ENCODE assay signal across 1 cellular context in genomic region chr12:121530600-121531355, GRCh38.
TF ChIP-seq lines count a peak whose summit lies in the region.

No MANE protein-coding gene starts in this region.

TF ChIP-seq in SK-N-SH treated with all-trans-retinoic acid at 6 μM for 48 hours, 23 proteins besides CTCF, POLR2A, EP300 and RAD21 (continued from another document):
- TF ChIP-seq BACH2 (CRISPR knock-in tag; IDR thresholded peaks at IDR 0.05; ENCODE audit: borderline replicate concordance) (no peak), SNAI2 (CRISPR knock-in tag; IDR thresholded peaks at IDR 0.05) (no peak), CSDC2 (CRISPR knock-in tag; IDR thresholded peaks at IDR 0.05) (no peak), GLIS3 (CRISPR knock-in tag; IDR thresholded peaks at IDR 0.05) (no peak)
